13 cellular contexts compared by ENCODE assay signal in the genomic region with DNA sequence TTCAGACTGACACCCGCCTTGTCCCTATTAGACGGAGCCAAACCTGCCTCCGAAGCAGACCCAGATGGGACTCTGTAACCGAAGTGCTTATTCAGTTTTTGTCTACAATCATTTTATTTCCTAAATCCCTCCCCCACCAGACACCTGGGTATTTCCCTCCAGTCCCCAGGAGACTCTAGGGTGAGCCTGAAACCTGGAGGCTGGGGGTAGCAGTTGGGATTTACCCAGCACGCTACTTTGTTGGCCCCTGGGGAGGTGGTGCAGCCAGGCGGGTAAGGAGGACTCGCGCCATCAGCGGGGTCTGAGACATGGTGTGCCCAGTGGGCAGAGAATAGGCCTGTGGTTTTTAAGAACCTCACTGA. TPM values are rescaled to one million over a fixed set of nuclear protein-coding genes. Genes with fewer than 3 reads are reported as not detected.
DNase-seq lines count a peak whose midpoint lies in the region; ATAC-seq, FAIRE-seq and TF ChIP-seq lines count a peak whose summit lies in the region.
"Had no signal": no experiment of that assay in that cellular context is flagged by ENCODE, and none has a peak within 500 bp of the region (broad histone marks: within the 10 kb centered on the region; RNA-seq: fewer than 3 reads in every experiment).

No MANE protein-coding gene starts in this region.

- H3K27me3 Mint-ChIP-seq in natural killer cell (ENCODE audit: low read depth in 2 of 2) = peaks cover 68 to 70% of the 10 kb centered on the region in 2 donors
- H3K27me3 Mint-ChIP-seq in natural killer cell treated with Interleukin-12 subunit alpha and Interleukin-12 subunit beta and Interleukin-15 and Interleukin-18, amount 100 ng/mL, for 72 hours = peaks cover 51 to 56% of the 10 kb centered on the region in 2 donors
- peaks cover 72% of the 10 kb centered on the region for H3K27me3 Mint-ChIP-seq in activated CD4-positive, alpha-beta memory T cell treated with anti-CD3 and anti-CD28 coated beads for 36 hours

- no peaks in the 10 kb centered on the region for H4K20me1 ChIP-seq in endothelial cell of umbilical vein (replicated peaks; ENCODE audit: control insufficient read depth, extremely low read depth, insufficient read depth, low read length)

- H3K27me3 ChIP-seq in endothelial cell of umbilical vein (ENCODE audit: control insufficient read depth in 2 of 2, insufficient read depth in 2 of 2, low read length in 2 of 2) (peaks cover 92 to 97% of the 10 kb centered on the region in 2 experiments), prostate gland (replicated peaks; ENCODE audit: insufficient read depth) (peaks cover 81% of the 10 kb centered on the region)

- no peak overlapping the region for H2AFZ ChIP-seq in endothelial cell of umbilical vein (ENCODE audit: low read depth, low read length)

- DNase-seq in natural killer cell = no peak
- DNase-seq in natural killer cell treated with Interleukin-12 subunit alpha and Interleukin-12 subunit beta and Interleukin-15 and Interleukin-18, amount 100 ng/mL, for 72 hours (ENCODE audit: low spot score) = no peak
- peak; percentile 70 to 83 for DNase-seq in NCI-H524 (lab: John Stamatoyannopoulos, UW)
- DNase-seq in endothelial cell of umbilical vein (ENCODE audit: low read depth, low spot score) = no peak
- no peak for DNase-seq in prostate gland (ENCODE audit: low spot score)
- no peak for DNase-seq in H4 (ENCODE audit: low spot score)
- no peak for DNase-seq in activated CD4-positive, alpha-beta memory T cell treated with anti-CD3 and anti-CD28 coated beads for 36 hours
- DNase-seq: MM.1S, WERI-Rb-1 had no signal

- H3K27ac Mint-ChIP-seq in natural killer cell = no peak overlapping the region
- H3K27ac Mint-ChIP-seq in natural killer cell treated with Interleukin-12 subunit alpha and Interleukin-12 subunit beta and Interleukin-15 and Interleukin-18, amount 100 ng/mL, for 72 hours = peak overlapping the region in 1 of 2 donors; percentile 67
- no peak overlapping the region for H3K27ac Mint-ChIP-seq in activated CD4-positive, alpha-beta memory T cell treated with anti-CD3 and anti-CD28 coated beads for 36 hours

- ATAC-seq in natural killer cell (no peak), GM18498 (IDR thresholded peaks at IDR 0.05; ENCODE audit: unreplicated experiment) (no peak)
- ATAC-seq in natural killer cell treated with Interleukin-12 subunit alpha and Interleukin-12 subunit beta and Interleukin-15 and Interleukin-18, amount 100 ng/mL, for 72 hours = no peak

- FAIRE-seq in endothelial cell of umbilical vein (lab: Jason Lieb, UNC) = no peak

- CTCF ChIA-PET in endothelial cell of umbilical vein (lab: Charles Lee) = interaction anchor here (1.0 to 1.2 kb wide), 2 partner anchors 11 to 30 kb away, joined by 4 to 5 read pairs; no protein-coding TSS in a partner anchor
- CTCF ChIA-PET in activated CD4-positive, alpha-beta memory T cell treated with anti-CD3 and anti-CD28 coated beads for 36 hours (lab: Charles Lee) = interaction anchor here (1.2 kb wide), 1 partner anchor 30 kb away, joined by 3 read pairs; no protein-coding TSS in a partner anchor

- H3K9me1 ChIP-seq in endothelial cell of umbilical vein (replicated peaks; ENCODE audit: control insufficient read depth, extremely low read depth, insufficient read depth, low read length) = no peaks in the 10 kb centered on the region

- no peaks in the 10 kb centered on the region for H3K9me3 ChIP-seq in endothelial cell of umbilical vein (replicated peaks; ENCODE audit: control insufficient read depth, insufficient read depth, low read length)
- no peaks in the 10 kb centered on the region for H3K9me3 ChIP-seq in prostate gland
- H3K9me3 ChIP-seq: thoracic aorta had no signal

- no peaks in the 10 kb centered on the region for H3K79me2 ChIP-seq in endothelial cell of umbilical vein (ENCODE audit: control insufficient read depth, insufficient read depth, low read length)

- POLR2A ChIA-PET in endothelial cell of umbilical vein (lab: Charles Lee) = no interaction called here
- POLR2A ChIA-PET in activated CD4-positive, alpha-beta memory T cell treated with anti-CD3 and anti-CD28 coated beads for 36 hours (lab: Charles Lee) = interaction anchor here (0.8 kb wide), 1 partner anchor 9 kb away, joined by 3 read pairs; no protein-coding TSS in a partner anchor

- H3K36me3 Mint-ChIP-seq in natural killer cell = no peaks in the 10 kb centered on the region
- no peaks in the 10 kb centered on the region for H3K36me3 Mint-ChIP-seq in natural killer cell treated with Interleukin-12 subunit alpha and Interleukin-12 subunit beta and Interleukin-15 and Interleukin-18, amount 100 ng/mL, for 72 hours
- H3K36me3 Mint-ChIP-seq in activated CD4-positive, alpha-beta memory T cell treated with anti-CD3 and anti-CD28 coated beads for 36 hours = no peaks in the 10 kb centered on the region

- no peak overlapping the region for H3K4me2 ChIP-seq in endothelial cell of umbilical vein (ENCODE audit: insufficient read depth, low read length)

- peak overlapping the region; percentile 57 for H3K4me3 Mint-ChIP-seq in natural killer cell
- H3K4me3 Mint-ChIP-seq in natural killer cell treated with Interleukin-12 subunit alpha and Interleukin-12 subunit beta and Interleukin-15 and Interleukin-18, amount 100 ng/mL, for 72 hours = no peak overlapping the region
- no peak overlapping the region for H3K4me3 Mint-ChIP-seq in activated CD4-positive, alpha-beta memory T cell treated with anti-CD3 and anti-CD28 coated beads for 36 hours

- H3K4me3 ChIP-seq in endothelial cell of umbilical vein (replicated peaks in 1 of 3; ENCODE audit: insufficient read depth in 1 of 3, low read depth in 1 of 3, low read length in 3 of 3) (no peak overlapping the region), prostate gland (no peak overlapping the region)

- H3K9ac ChIP-seq in endothelial cell of umbilical vein (replicated peaks; ENCODE audit: extremely low read depth, insufficient read depth, low read length) = no peak overlapping the region
- H3K9ac ChIP-seq: BLaER1 had no signal

- intact Hi-C loops in natural killer cell (cut with micrococcal nuclease) (no loop called here), endothelial cell of umbilical vein (cut with micrococcal nuclease) (loop anchor here (2.0 to 5.0 kb wide), 2 partner anchors 78 to 465 kb away; a partner anchor contains a TSS), prostate gland (cut with DNase I) (no loop called here)
- intact Hi-C loops in activated CD4-positive, alpha-beta memory T cell treated with anti-CD3 and anti-CD28 coated beads for 36 hours (cut with micrococcal nuclease) = loop anchor here (2.0 kb wide), 1 partner anchor 13 kb away; no protein-coding TSS in a partner anchor

- 29% methylated on average over 9 of the region's 9 CpGs for WGBS in prostate gland

- H3K36me3 ChIP-seq in endothelial cell of umbilical vein (ENCODE audit: control insufficient read depth in 2 of 2, extremely low read depth in 1 of 2, insufficient read depth in 2 of 2, low read length in 2 of 2) = no peaks in the 10 kb centered on the region
- no peaks in the 10 kb centered on the region for H3K36me3 ChIP-seq in prostate gland
- H3K36me3 ChIP-seq: BLaER1, thoracic aorta, WERI-Rb-1 had no signal

- TF ChIP-seq POLR2A in endothelial cell of umbilical vein (IDR thresholded peaks at IDR 0.05; ENCODE audit: low read depth, low read length) = no peak
- TF ChIP-seq POLR2A in prostate gland (IDR thresholded peaks at IDR 0.05) = no peak

- TF ChIP-seq CTCF in natural killer cell (IDR thresholded peaks at IDR 0.05) (no peak), endothelial cell of umbilical vein (IDR thresholded peaks at IDR 0.05; ENCODE audit: extremely low read depth in 1 of 2, insufficient read depth in 1 of 2, low read depth in 1 of 2, low read length in 2 of 2) (no peak), prostate gland (IDR thresholded peaks at IDR 0.05) (no peak)

- H3K27ac ChIP-seq in endothelial cell of umbilical vein (ENCODE audit: insufficient read depth, low read depth, low read length) (no peak overlapping the region), prostate gland (no peak overlapping the region)
- H3K27ac ChIP-seq: BLaER1, thoracic aorta, WERI-Rb-1 had no signal

- H3K4me1 Mint-ChIP-seq in natural killer cell = peaks cover 0 to 15% of the 10 kb centered on the region in 2 donors
- H3K4me1 Mint-ChIP-seq in natural killer cell treated with Interleukin-12 subunit alpha and Interleukin-12 subunit beta and Interleukin-15 and Interleukin-18, amount 100 ng/mL, for 72 hours (ENCODE audit: low read depth in 2 of 2) = peaks cover 8 to 19% of the 10 kb centered on the region in 2 donors
- H3K4me1 Mint-ChIP-seq in activated CD4-positive, alpha-beta memory T cell treated with anti-CD3 and anti-CD28 coated beads for 36 hours (ENCODE audit: low read depth) = peaks cover 35% of the 10 kb centered on the region

- H3K4me1 ChIP-seq in endothelial cell of umbilical vein (ENCODE audit: control insufficient read depth, extremely low read depth, insufficient read depth, low read length) (peaks cover 3% of the 10 kb centered on the region), prostate gland (replicated peaks) (no peaks in the 10 kb centered on the region)

- H3K9me3 Mint-ChIP-seq in natural killer cell = no peaks in the 10 kb centered on the region
- no peaks in the 10 kb centered on the region for H3K9me3 Mint-ChIP-seq in natural killer cell treated with Interleukin-12 subunit alpha and Interleukin-12 subunit beta and Interleukin-15 and Interleukin-18, amount 100 ng/mL, for 72 hours
- H3K9me3 Mint-ChIP-seq in activated CD4-positive, alpha-beta memory T cell treated with anti-CD3 and anti-CD28 coated beads for 36 hours = no peaks in the 10 kb centered on the region

- dilution Hi-C loops in endothelial cell of umbilical vein (cut with MboI; ENCODE audit: extremely low pct_ligation_motif_present, low sequenced_read_pairs) = no loop called here

- no TSS peak for BruUV-seq in endothelial cell of umbilical vein (replicated peaks; lab: Mats Ljungman, UMichigan)

TF ChIP-seq in endothelial cell of umbilical vein, 7 proteins besides CTCF, POLR2A, EP300 and RAD21 (continues in another document):
- TF ChIP-seq EZH2 (IDR thresholded peaks at IDR 0.05; ENCODE audit: borderline replicate concordance, low read depth, low read length, severe bottlenecking) = peak; percentile 56

RNA-seq across cellular contexts. Expression of a gene that starts 1.3 kb away (rescaled TPM):
- total RNA-seq in natural killer cell = not detected
- not detected for total RNA-seq in natural killer cell treated with Interleukin-12 subunit alpha and Interleukin-12 subunit beta and Interleukin-15 and Interleukin-18, amount 100 ng/mL, for 72 hours
- total RNA-seq in endothelial cell of umbilical vein = not detected in 2 replicates
- polyA plus RNA-seq in endothelial cell of umbilical vein = 0.03 TPM in 1 of 2 replicates, not detected in the other
- polyA plus RNA-seq in endothelial cell of umbilical vein (2011; cell fraction: cytosol; rRNA removed) = 0.07 TPM in 1 of 2 replicates, not detected in the other
- not detected in 2 replicates for polyA plus RNA-seq in endothelial cell of umbilical vein (2011; cell fraction: nucleus; rRNA removed)
- not detected in 2 replicates for polyA plus RNA-seq in endothelial cell of umbilical vein (2012)
- polyA minus RNA-seq in endothelial cell of umbilical vein = not detected in 2 replicates
- polyA minus RNA-seq in endothelial cell of umbilical vein (2011; cell fraction: cytosol; rRNA and poly(A)+ RNA removed) = 16.5 TPM
- not detected in 2 replicates for polyA minus RNA-seq in endothelial cell of umbilical vein (2011; cell fraction: nucleus; rRNA and poly(A)+ RNA removed)
- under 1 TPM in 1 of 2 donors, not detected in 1; 0.23 TPM for total RNA-seq in prostate gland
- total RNA-seq in H4 (2014; rRNA removed; shearing (Covaris generic)) = 2.2 and 8.5 TPM in 2 replicates
- total RNA-seq in activated CD4-positive, alpha-beta memory T cell treated with anti-CD3 and anti-CD28 coated beads for 36 hours = not detected
- total RNA-seq: HT-29, thoracic aorta had no signal

Comparison
In these comparisons a context has a peak if more than half of its experiments do, and no peak if none do; other contexts are left out.
1. DNase-seq: peak in NCI-H524 (2 of 2); none in natural killer cell (single experiment), natural killer cell treated with Interleukin-12 subunit alpha and Interleukin-12 subunit beta and Interleukin-15 and Interleukin-18, amount 100 ng/mL, for 72 hours (single experiment), endothelial cell of umbilical vein (single experiment), prostate gland (single experiment), H4 (single experiment) and activated CD4-positive, alpha-beta memory T cell treated with anti-CD3 and anti-CD28 coated beads for 36 hours (single experiment).
2. intact Hi-C loops: an anchor here in endothelial cell of umbilical vein (2.0 to 5.0 kb wide) and activated CD4-positive, alpha-beta memory T cell treated with anti-CD3 and anti-CD28 coated beads for 36 hours (2.0 kb wide); none called in natural killer cell and prostate gland.